In the genomic region with DNA sequence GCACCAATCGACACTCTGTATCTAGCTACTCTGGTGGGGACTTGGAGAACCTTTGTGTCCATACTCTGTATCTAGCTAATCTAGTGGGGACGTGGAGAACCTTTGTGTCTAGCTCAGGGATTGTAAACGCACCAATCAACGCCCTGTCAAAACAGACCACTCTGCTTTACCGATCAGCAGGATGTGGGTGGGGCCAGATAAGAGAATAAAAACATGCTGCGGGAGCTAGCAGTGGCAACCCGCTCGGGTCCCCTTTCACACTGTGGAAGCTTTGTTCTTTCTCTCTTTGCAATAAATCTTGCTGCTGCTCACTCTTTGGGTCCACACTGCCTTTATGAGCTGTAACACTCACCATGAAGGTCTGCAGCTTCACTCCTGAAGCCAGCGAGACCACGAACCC, we compare ENCODE assay signal across 8 cellular contexts.
DNase-seq lines count a peak whose midpoint lies in the region; ATAC-seq and TF ChIP-seq lines count a peak whose summit lies in the region.
"Not testable (repeated sequence)": the region's sequence is repeated elsewhere in the genome, so short reads cannot be mapped to it uniquely, and the experiment has no call there.

No MANE protein-coding gene starts in this region.

- TF ChIP-seq CTCF in CD14-positive monocyte (IDR thresholded peaks at IDR 0.05); Loucy (conservative IDR thresholded peaks at IDR 0.05; ENCODE audit: low read length); osteoblast (IDR thresholded peaks at IDR 0.05; ENCODE audit: extremely low read depth, low read depth, low read length): not testable (repeated sequence)

- DNase-seq in CD14-positive monocyte (ENCODE audit: low spot score); T-helper 2 cell treated with Interferon-gamma antibody and Interleukin-4, amounts not matched to agents 5 μg/mL and 100 μg/mL, for 36 hours (ENCODE audit: low spot score); activated CD4-positive, alpha-beta memory T cell treated with anti-CD3 and anti-CD28 coated beads, Interleukin-2, amount 10 ng/mL, durations not matched to agents 7 days and 5 days; activated T-helper 2 cell treated with anti-CD3 and anti-CD28 coated beads, Interferon-gamma antibody, Interleukin-2, Interleukin-4, amounts not matched to agents 10 μg/mL and 5 μg/mL and 100 μg/mL, durations not matched to agents 14 hours and 24 hours and 36 hours (ENCODE audit: low spot score); activated naive CD8-positive, alpha-beta T cell treated with anti-CD3 and anti-CD28 coated beads, Interleukin-2, amount 10 ng/mL, durations not matched to agents 7 days and 5 days; naive thymus-derived CD4-positive, alpha-beta T cell; osteoblast (ENCODE audit: insufficient read length, low spot score, missing footprints): not testable (repeated sequence)

- POLR2A ChIA-PET in activated CD4-positive, alpha-beta memory T cell treated with anti-CD3 and anti-CD28 coated beads, Interleukin-2, amount 10 ng/mL, durations not matched to agents 7 days and 5 days (lab: Charles Lee), result interaction anchor here (0.9 kb wide), 1 partner anchor 136 kb away, joined by 3 read pairs; no protein-coding TSS in a partner anchor
- POLR2A ChIA-PET in activated naive CD8-positive, alpha-beta T cell treated with anti-CD3 and anti-CD28 coated beads, Interleukin-2, amount 10 ng/mL, durations not matched to agents 7 days and 5 days (lab: Charles Lee); naive thymus-derived CD4-positive, alpha-beta T cell (lab: Charles Lee): not testable (repeated sequence)

- not testable (repeated sequence) for H3K4me1 Mint-ChIP-seq in CD14-positive monocyte; activated CD4-positive, alpha-beta memory T cell treated with anti-CD3 and anti-CD28 coated beads, Interleukin-2, amount 10 ng/mL, durations not matched to agents 7 days and 5 days; activated naive CD8-positive, alpha-beta T cell treated with anti-CD3 and anti-CD28 coated beads, Interleukin-2, amount 10 ng/mL, durations not matched to agents 7 days and 5 days; naive thymus-derived CD4-positive, alpha-beta T cell
- H3K4me1 Mint-ChIP-seq in T-helper 2 cell treated with Interferon-gamma antibody and Interleukin-4, amounts not matched to agents 5 μg/mL and 100 μg/mL, for 36 hours (ENCODE audit: low read depth), result peaks cover 18% of the 10 kb centered on the region
- H3K4me1 Mint-ChIP-seq in activated T-helper 2 cell treated with anti-CD3 and anti-CD28 coated beads, Interferon-gamma antibody, Interleukin-2, Interleukin-4, amounts not matched to agents 10 μg/mL and 5 μg/mL and 100 μg/mL, durations not matched to agents 14 hours and 24 hours and 36 hours (ENCODE audit: low read depth), result peaks cover 16% of the 10 kb centered on the region

- H3K9ac ChIP-seq in Loucy (ENCODE audit: low read depth, low read length, poor library complexity, severe bottlenecking), result not testable (repeated sequence)

- not testable (repeated sequence) for H3K27ac ChIP-seq in naive thymus-derived CD4-positive, alpha-beta T cell (ENCODE audit: low read depth, low read length); osteoblast (ENCODE audit: low read depth, low read length)

- H3K27me3 Mint-ChIP-seq in CD14-positive monocyte (ENCODE audit: low read depth in 3 of 3), result peaks cover 13 to 31% (median 24%) of the 10 kb centered on the region in 3 donors
- peaks cover 34% of the 10 kb centered on the region for H3K27me3 Mint-ChIP-seq in T-helper 2 cell treated with Interferon-gamma antibody and Interleukin-4, amounts not matched to agents 5 μg/mL and 100 μg/mL, for 36 hours (ENCODE audit: low read depth)
- H3K27me3 Mint-ChIP-seq in activated CD4-positive, alpha-beta memory T cell treated with anti-CD3 and anti-CD28 coated beads, Interleukin-2, amount 10 ng/mL, durations not matched to agents 7 days and 5 days, result peaks cover 35% of the 10 kb centered on the region
- H3K27me3 Mint-ChIP-seq in activated T-helper 2 cell treated with anti-CD3 and anti-CD28 coated beads, Interferon-gamma antibody, Interleukin-2, Interleukin-4, amounts not matched to agents 10 μg/mL and 5 μg/mL and 100 μg/mL, durations not matched to agents 14 hours and 24 hours and 36 hours (ENCODE audit: low read depth), result peaks cover 31% of the 10 kb centered on the region
- H3K27me3 Mint-ChIP-seq in activated naive CD8-positive, alpha-beta T cell treated with anti-CD3 and anti-CD28 coated beads, Interleukin-2, amount 10 ng/mL, durations not matched to agents 7 days and 5 days, result peaks cover 40% of the 10 kb centered on the region
- H3K27me3 Mint-ChIP-seq in naive thymus-derived CD4-positive, alpha-beta T cell, result peaks cover 41 to 55% (median 48%) of the 10 kb centered on the region in 5 donors

- intact Hi-C loops in CD14-positive monocyte (cut with micrococcal nuclease); activated T-helper 2 cell treated with anti-CD3 and anti-CD28 coated beads, Interferon-gamma antibody, Interleukin-2, Interleukin-4, amounts not matched to agents 10 μg/mL and 5 μg/mL and 100 μg/mL, durations not matched to agents 14 hours and 24 hours and 36 hours (cut with micrococcal nuclease); naive thymus-derived CD4-positive, alpha-beta T cell (cut with micrococcal nuclease): not testable (repeated sequence)

- H3K27me3 ChIP-seq in Loucy (ENCODE audit: insufficient read depth, low read length, poor library complexity, severe bottlenecking); naive thymus-derived CD4-positive, alpha-beta T cell (ENCODE audit: control insufficient read depth in 2 of 2, insufficient read depth in 2 of 2, low read length in 2 of 2); osteoblast (ENCODE audit: insufficient read depth, low read length): not testable (repeated sequence)

- not testable (repeated sequence) for H3F3A ChIP-seq in Loucy (ENCODE audit: low read depth)

- CTCF ChIA-PET in activated CD4-positive, alpha-beta memory T cell treated with anti-CD3 and anti-CD28 coated beads, Interleukin-2, amount 10 ng/mL, durations not matched to agents 7 days and 5 days (lab: Charles Lee), result not testable (repeated sequence)
- CTCF ChIA-PET in naive thymus-derived CD4-positive, alpha-beta T cell (lab: Charles Lee), result interaction anchor here (1.1 kb wide), 1 partner anchor 10 kb away, joined by 3 read pairs; no protein-coding TSS in a partner anchor

- H3K4me2 ChIP-seq in Loucy (ENCODE audit: low read depth, low read length, poor library complexity, severe bottlenecking) (peak overlapping the region; percentile 62), osteoblast (ENCODE audit: insufficient read depth, low read length) (peak overlapping the region; percentile 19)

- not testable (repeated sequence) for H3K9me2 ChIP-seq in Loucy (replicated peaks; ENCODE audit: low read depth, low read length)

- H3K4me1 ChIP-seq in Loucy (ENCODE audit: insufficient read depth, low read length, poor library complexity, severe bottlenecking); naive thymus-derived CD4-positive, alpha-beta T cell (ENCODE audit: control insufficient read depth in 2 of 2, insufficient read depth in 2 of 2, low read length in 2 of 2); osteoblast (ENCODE audit: insufficient read depth, low read length): not testable (repeated sequence)

- not testable (repeated sequence) for H3K36me3 ChIP-seq in Loucy (ENCODE audit: insufficient read depth, low read length); naive thymus-derived CD4-positive, alpha-beta T cell (ENCODE audit: control insufficient read depth in 2 of 3, insufficient read depth in 3 of 3, low read length in 3 of 3); osteoblast (ENCODE audit: insufficient read depth, low read length)

- not testable (repeated sequence) for H3K79me2 ChIP-seq in Loucy (ENCODE audit: insufficient read depth, low read length); osteoblast (ENCODE audit: insufficient read depth, low read length)

- not testable (repeated sequence) for ATAC-seq in activated naive CD8-positive, alpha-beta T cell treated with anti-CD3 and anti-CD28 coated beads, Interleukin-2, amount 10 ng/mL, durations not matched to agents 7 days and 5 days (ENCODE audit: low read depth); naive thymus-derived CD4-positive, alpha-beta T cell

- H4K20me1 ChIP-seq in Loucy (ENCODE audit: insufficient read depth, low read length, poor library complexity, severe bottlenecking); osteoblast (ENCODE audit: insufficient read depth, low read length): not testable (repeated sequence)

- peaks cover 0 to 17% (median 2%) of the 10 kb centered on the region in 7 donors for H3K9me3 Mint-ChIP-seq in CD14-positive monocyte
- not testable (repeated sequence) for H3K9me3 Mint-ChIP-seq in T-helper 2 cell treated with Interferon-gamma antibody and Interleukin-4, amounts not matched to agents 5 μg/mL and 100 μg/mL, for 36 hours; activated CD4-positive, alpha-beta memory T cell treated with anti-CD3 and anti-CD28 coated beads, Interleukin-2, amount 10 ng/mL, durations not matched to agents 7 days and 5 days; activated naive CD8-positive, alpha-beta T cell treated with anti-CD3 and anti-CD28 coated beads, Interleukin-2, amount 10 ng/mL, durations not matched to agents 7 days and 5 days; naive thymus-derived CD4-positive, alpha-beta T cell
- peaks cover 10% of the 10 kb centered on the region for H3K9me3 Mint-ChIP-seq in activated T-helper 2 cell treated with anti-CD3 and anti-CD28 coated beads, Interferon-gamma antibody, Interleukin-2, Interleukin-4, amounts not matched to agents 10 μg/mL and 5 μg/mL and 100 μg/mL, durations not matched to agents 14 hours and 24 hours and 36 hours

- peak overlapping the region; percentile 55 to 80 for H3K4me3 Mint-ChIP-seq in CD14-positive monocyte
- H3K4me3 Mint-ChIP-seq in T-helper 2 cell treated with Interferon-gamma antibody and Interleukin-4, amounts not matched to agents 5 μg/mL and 100 μg/mL, for 36 hours, result peak overlapping the region; percentile 79
- peak overlapping the region; percentile 8 for H3K4me3 Mint-ChIP-seq in activated CD4-positive, alpha-beta memory T cell treated with anti-CD3 and anti-CD28 coated beads, Interleukin-2, amount 10 ng/mL, durations not matched to agents 7 days and 5 days
- peak overlapping the region; percentile 6 for H3K4me3 Mint-ChIP-seq in activated T-helper 2 cell treated with anti-CD3 and anti-CD28 coated beads, Interferon-gamma antibody, Interleukin-2, Interleukin-4, amounts not matched to agents 10 μg/mL and 5 μg/mL and 100 μg/mL, durations not matched to agents 14 hours and 24 hours and 36 hours (ENCODE audit: low read depth)
- H3K4me3 Mint-ChIP-seq in activated naive CD8-positive, alpha-beta T cell treated with anti-CD3 and anti-CD28 coated beads, Interleukin-2, amount 10 ng/mL, durations not matched to agents 7 days and 5 days, result peak overlapping the region; percentile 76
- H3K4me3 Mint-ChIP-seq in naive thymus-derived CD4-positive, alpha-beta T cell, result peak overlapping the region in 8 of 10 donors; percentile 16 to 69 (median 50)

- peak overlapping the region; percentile 44 for H3K4me3 ChIP-seq in Loucy (ENCODE audit: low read length, poor library complexity, severe bottlenecking)
- not testable (repeated sequence) for H3K4me3 ChIP-seq in naive thymus-derived CD4-positive, alpha-beta T cell (ENCODE audit: low read length); osteoblast (ENCODE audit: insufficient read depth, low read length)

- H2AFZ ChIP-seq in Loucy (ENCODE audit: low read length); osteoblast (ENCODE audit: low read length): not testable (repeated sequence)

- H3K9me3 ChIP-seq in Loucy (ENCODE audit: insufficient read depth, low read depth, low read length); naive thymus-derived CD4-positive, alpha-beta T cell (ENCODE audit: control insufficient read depth in 2 of 3, low read length in 3 of 3); osteoblast (ENCODE audit: low read depth, low read length): not testable (repeated sequence)

- not testable (repeated sequence) for H3K27ac Mint-ChIP-seq in CD14-positive monocyte; T-helper 2 cell treated with Interferon-gamma antibody and Interleukin-4, amounts not matched to agents 5 μg/mL and 100 μg/mL, for 36 hours; activated CD4-positive, alpha-beta memory T cell treated with anti-CD3 and anti-CD28 coated beads, Interleukin-2, amount 10 ng/mL, durations not matched to agents 7 days and 5 days; activated T-helper 2 cell treated with anti-CD3 and anti-CD28 coated beads, Interferon-gamma antibody, Interleukin-2, Interleukin-4, amounts not matched to agents 10 μg/mL and 5 μg/mL and 100 μg/mL, durations not matched to agents 14 hours and 24 hours and 36 hours; activated naive CD8-positive, alpha-beta T cell treated with anti-CD3 and anti-CD28 coated beads, Interleukin-2, amount 10 ng/mL, durations not matched to agents 7 days and 5 days; naive thymus-derived CD4-positive, alpha-beta T cell

- H3K36me3 Mint-ChIP-seq in CD14-positive monocyte; T-helper 2 cell treated with Interferon-gamma antibody and Interleukin-4, amounts not matched to agents 5 μg/mL and 100 μg/mL, for 36 hours (ENCODE audit: low read depth); activated CD4-positive, alpha-beta memory T cell treated with anti-CD3 and anti-CD28 coated beads, Interleukin-2, amount 10 ng/mL, durations not matched to agents 7 days and 5 days (ENCODE audit: low read depth); activated T-helper 2 cell treated with anti-CD3 and anti-CD28 coated beads, Interferon-gamma antibody, Interleukin-2, Interleukin-4, amounts not matched to agents 10 μg/mL and 5 μg/mL and 100 μg/mL, durations not matched to agents 14 hours and 24 hours and 36 hours (ENCODE audit: low read depth); activated naive CD8-positive, alpha-beta T cell treated with anti-CD3 and anti-CD28 coated beads, Interleukin-2, amount 10 ng/mL, durations not matched to agents 7 days and 5 days; naive thymus-derived CD4-positive, alpha-beta T cell: not testable (repeated sequence)

Comparison
In these comparisons a context has a peak if more than half of its experiments do, and no peak if none do; other contexts are left out.
1. H3K4me3 Mint-ChIP-seq: peak in every context shown above with its lines; median percentile 79 in T-helper 2 cell treated with Interferon-gamma antibody and Interleukin-4, amounts not matched to agents 5 μg/mL and 100 μg/mL, for 36 hours; 76 in activated naive CD8-positive, alpha-beta T cell treated with anti-CD3 and anti-CD28 coated beads, Interleukin-2, amount 10 ng/mL, durations not matched to agents 7 days and 5 days; 68 in CD14-positive monocyte; 50 in naive thymus-derived CD4-positive, alpha-beta T cell; 8 in activated CD4-positive, alpha-beta memory T cell treated with anti-CD3 and anti-CD28 coated beads, Interleukin-2, amount 10 ng/mL, durations not matched to agents 7 days and 5 days; 6 in activated T-helper 2 cell treated with anti-CD3 and anti-CD28 coated beads, Interferon-gamma antibody, Interleukin-2, Interleukin-4, amounts not matched to agents 10 μg/mL and 5 μg/mL and 100 μg/mL, durations not matched to agents 14 hours and 24 hours and 36 hours.